In genomic region chr12:104285740-104286537, GRCh38 we compare ENCODE assay signal across 1 cellular context.
TF ChIP-seq lines count a peak whose summit lies in the region.

No MANE protein-coding gene starts in this region.

TF ChIP-seq in HepG2, 621 proteins besides CTCF, POLR2A, EP300 and RAD21 (continued from another document):
- TF ChIP-seq GPN1 (CRISPR knock-in tag; IDR thresholded peaks at IDR 0.05; ENCODE audit: borderline replicate concordance), result no peak
